Comparison of ENCODE assay signal across 8 cellular contexts in the genomic region with DNA sequence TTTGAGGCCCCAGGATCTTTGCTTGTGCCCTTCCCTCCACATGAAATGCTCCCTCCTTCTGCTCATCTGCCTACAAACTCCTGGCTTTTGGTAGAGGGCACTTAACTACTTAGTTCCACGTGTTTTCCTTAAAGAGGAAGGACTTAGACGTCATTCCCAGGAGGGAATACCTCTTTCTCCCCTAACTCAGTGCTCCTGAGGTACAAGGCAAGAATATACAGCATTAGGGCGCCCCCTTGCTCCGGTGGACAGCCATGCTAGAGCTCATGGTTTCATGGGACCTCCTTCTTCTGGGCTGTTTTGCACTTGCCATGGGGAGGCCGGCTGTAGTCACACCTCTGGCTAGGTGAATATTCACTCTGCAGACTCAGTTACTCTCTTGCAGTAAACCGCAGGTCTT.
DNase-seq lines count a peak whose midpoint lies in the region; ATAC-seq, FAIRE-seq and TF ChIP-seq lines count a peak whose summit lies in the region.

No MANE protein-coding gene starts in this region.

- peaks cover 7% of the 10 kb centered on the region for H3K36me3 Mint-ChIP-seq in effector memory CD8-positive, alpha-beta T cell (ENCODE audit: insufficient read depth)

- H3K27ac Mint-ChIP-seq in effector memory CD8-positive, alpha-beta T cell: peak overlapping the region in 1 of 2 donors; percentile 72

- FAIRE-seq in GM12891 (lab: Jason Lieb, UNC): peak; percentile 91

- TF ChIP-seq POLR2A in GM12891 (IDR thresholded peaks at IDR 0.05; ENCODE audit: low read depth, low read length): no peak

- H3K9me3 Mint-ChIP-seq in effector memory CD8-positive, alpha-beta T cell: no peaks in the 10 kb centered on the region

- peaks cover 16 to 33% of the 10 kb centered on the region in 2 donors for H3K27me3 Mint-ChIP-seq in effector memory CD8-positive, alpha-beta T cell

- peaks cover 6 to 7% of the 10 kb centered on the region in 2 donors for H3K4me1 Mint-ChIP-seq in effector memory CD8-positive, alpha-beta T cell (ENCODE audit: low read depth in 2 of 2)

- H3K4me3 Mint-ChIP-seq in effector memory CD8-positive, alpha-beta T cell: peak overlapping the region in 1 of 2 donors; percentile 56

- no peak for ATAC-seq in effector memory CD8-positive, alpha-beta T cell (replicated peaks)

- DNase-seq in AG20443 (ENCODE audit: low spot score) (peak; percentile 18), GM12891 (ENCODE audit: insufficient read length, low spot score) (peak; percentile 43), LoVo (ENCODE audit: low spot score) (peak; percentile 17), islet precursor cell (peak; percentile 75), OCI-M2 (lab: John Stamatoyannopoulos, UW; ENCODE audit: unreplicated experiment) (no peak), mesenteric fat pad (ENCODE audit: low spot score) (no peak)
- peak; percentile 44 to 48 for DNase-seq in activated CD4-positive, alpha-beta T cell treated with anti-CD3 and anti-CD28 coated beads, Interleukin-2, amount 50 U/mL, for 48 hours
- no peak for DNase-seq in effector memory CD8-positive, alpha-beta T cell

TF ChIP-seq in GM12891, 5 proteins besides CTCF, POLR2A, EP300 and RAD21:
- TF ChIP-seq PAX5 (IDR thresholded peaks at IDR 0.05; ENCODE audit: insufficient read depth, low read length, severe bottlenecking): no peak
- TF ChIP-seq POLR2AphosphoS5 (IDR thresholded peaks at IDR 0.05; ENCODE audit: low read depth, low read length): no peak
- TF ChIP-seq POU2F2 (IDR thresholded peaks at IDR 0.05; ENCODE audit: low read depth, low read length): no peak
- no peak for TF ChIP-seq SPI1 (IDR thresholded peaks at IDR 0.05; ENCODE audit: low read depth, low read length)
- no peak for TF ChIP-seq TAF1 (IDR thresholded peaks at IDR 0.05; ENCODE audit: low read depth, low read length)

Comparison
In these comparisons a context has a peak if more than half of its experiments do, and no peak if none do; other contexts are left out.
1. DNase-seq: peak in AG20443 (single experiment), GM12891 (single experiment), LoVo (single experiment), activated CD4-positive, alpha-beta T cell treated with anti-CD3 and anti-CD28 coated beads, Interleukin-2, amount 50 U/mL, for 48 hours (2 of 2) and islet precursor cell (single experiment); none in OCI-M2 (single experiment), effector memory CD8-positive, alpha-beta T cell (0 of 3) and mesenteric fat pad (single experiment).